14 cellular contexts compared by ENCODE assay signal in the genomic region with DNA sequence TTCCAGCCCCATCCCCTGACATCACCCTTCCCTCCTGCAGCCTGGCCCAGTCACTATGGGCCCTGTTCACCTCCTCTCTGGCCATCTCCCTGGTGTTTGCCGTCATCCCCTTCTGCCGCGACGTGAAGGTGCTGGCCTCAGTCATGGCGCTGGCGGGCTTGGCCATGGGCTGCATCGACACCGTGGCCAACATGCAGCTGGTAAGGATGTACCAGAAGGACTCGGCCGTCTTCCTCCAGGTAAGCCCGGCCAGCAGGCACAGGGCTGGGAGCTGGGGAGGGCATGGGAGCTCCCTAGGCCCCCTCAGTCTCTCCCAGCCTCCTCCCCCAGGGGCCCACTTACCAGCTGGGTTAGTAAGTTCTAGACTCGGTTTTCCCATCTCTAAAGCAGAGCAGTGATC.
"Had no signal": no experiment of that assay in that cellular context is flagged by ENCODE, and none has a peak within 500 bp of the region (broad histone marks: within the 10 kb centered on the region; RNA-seq: fewer than 3 reads in every experiment).

No MANE protein-coding gene starts in this region.

- H3K27ac ChIP-seq: cardiac muscle cell, spleen, thyroid gland had no signal

- H3K27me3 Mint-ChIP-seq: activated naive CD8-positive, alpha-beta T cell treated with anti-CD3 and anti-CD28 coated beads for 36 hours had no signal

- H3K36me3 ChIP-seq: cardiac muscle cell, spleen, thyroid gland had no signal

- ATAC-seq: left lobe of liver; naive thymus-derived CD4-positive, alpha-beta T cell; stimulated activated naive B cell treated with anti-CD40 and anti-IgM and Interleukin-4, amounts not matched to agents 10 μg/mL and 1 μg/mL and 100 μg/mL, for 72 hours had no signal

- H3K4me3 ChIP-seq: cardiac muscle cell, spleen, thyroid gland had no signal

- DNase-seq: activated CD4-positive, alpha-beta T cell treated with anti-CD3 and anti-CD28 coated beads, Interleukin-2, amount 50 U/mL, for 1 hour; activated CD4-positive, CD25-positive, alpha-beta regulatory T cell; activated gamma-delta T cell treated with Interleukin-2 at 50 U/mL for 16 hours; activated naive CD8-positive, alpha-beta T cell treated with anti-CD3 and anti-CD28 coated beads for 36 hours; activated T-cell treated with anti-CD3 and anti-CD28 coated beads for 4 hours; amniotic stem cell; naive thymus-derived CD4-positive, alpha-beta T cell; stimulated activated naive B cell treated with anti-CD40 and anti-IgM and Interleukin-4, amounts not matched to agents 10 μg/mL and 1 μg/mL and 100 μg/mL, for 72 hours; thyroid gland had no signal

- H3K36me3 Mint-ChIP-seq: activated naive CD8-positive, alpha-beta T cell treated with anti-CD3 and anti-CD28 coated beads for 36 hours; memory B cell; naive thymus-derived CD4-positive, alpha-beta T cell; stimulated activated naive B cell treated with anti-CD40 and anti-IgM and Interleukin-4, amounts not matched to agents 10 μg/mL and 1 μg/mL and 100 μg/mL, for 72 hours had no signal

- H3K9me3 Mint-ChIP-seq: activated naive CD8-positive, alpha-beta T cell treated with anti-CD3 and anti-CD28 coated beads for 36 hours; activated T-helper 1 cell treated with anti-CD3 and anti-CD28 coated beads, Interleukin-12 subunit alpha, Interleukin-12 subunit beta, Interleukin-2, Interleukin-4 antibody, amounts not matched to agents 30 ng/mL and 10 ng/mL and 1 ng/mL, durations not matched to agents 14 hours and 24 hours and 36 hours; memory B cell; stimulated activated naive B cell treated with anti-CD40 and anti-IgM and Interleukin-4, amounts not matched to agents 10 μg/mL and 1 μg/mL and 100 μg/mL, for 72 hours had no signal

- H3K9me3 ChIP-seq: spleen, thyroid gland had no signal

- H3K4me3 Mint-ChIP-seq: activated naive CD8-positive, alpha-beta T cell treated with anti-CD3 and anti-CD28 coated beads for 36 hours; activated T-helper 1 cell treated with anti-CD3 and anti-CD28 coated beads, Interleukin-12 subunit alpha, Interleukin-12 subunit beta, Interleukin-2, Interleukin-4 antibody, amounts not matched to agents 30 ng/mL and 10 ng/mL and 1 ng/mL, durations not matched to agents 14 hours and 24 hours and 36 hours; memory B cell; naive thymus-derived CD4-positive, alpha-beta T cell; stimulated activated naive B cell treated with anti-CD40 and anti-IgM and Interleukin-4, amounts not matched to agents 10 μg/mL and 1 μg/mL and 100 μg/mL, for 72 hours had no signal

- H3K27me3 ChIP-seq: thyroid gland had no signal

- H3K27ac Mint-ChIP-seq: activated naive CD8-positive, alpha-beta T cell treated with anti-CD3 and anti-CD28 coated beads for 36 hours; activated T-helper 1 cell treated with anti-CD3 and anti-CD28 coated beads, Interleukin-12 subunit alpha, Interleukin-12 subunit beta, Interleukin-2, Interleukin-4 antibody, amounts not matched to agents 30 ng/mL and 10 ng/mL and 1 ng/mL, durations not matched to agents 14 hours and 24 hours and 36 hours; memory B cell; naive thymus-derived CD4-positive, alpha-beta T cell; stimulated activated naive B cell treated with anti-CD40 and anti-IgM and Interleukin-4, amounts not matched to agents 10 μg/mL and 1 μg/mL and 100 μg/mL, for 72 hours had no signal
